In genomic region chr12:112121780-112122565, GRCh38 we compare ENCODE assay signal across 9 cellular contexts. TPM values are rescaled to one million over a fixed set of nuclear protein-coding genes. Genes with fewer than 3 reads are reported as not detected.
DNase-seq lines count a peak whose midpoint lies in the region; ATAC-seq, FAIRE-seq and TF ChIP-seq lines count a peak whose summit lies in the region.
"Had no signal": no experiment of that assay in that cellular context is flagged by ENCODE, and none has a peak within 500 bp of the region (broad histone marks: within the 10 kb centered on the region; RNA-seq: fewer than 3 reads in every experiment).

No MANE protein-coding gene starts in this region.

- H3K23ac ChIP-seq in H1 (ENCODE audit: insufficient read length) (no peak overlapping the region), mesendoderm (ENCODE audit: low read length) (no peak overlapping the region)

- H2BK5ac ChIP-seq in H1 (ENCODE audit: low read depth, low read length) (no peak overlapping the region), mesendoderm (ENCODE audit: low read length) (no peak overlapping the region)

- DNase-seq in activated effector memory CD4-positive, alpha-beta T cell treated with anti-CD3 and anti-CD28 coated beads, Interleukin-2, amount 50 U/mL, for 16 hours, result peak; percentile 33
- no peak for DNase-seq in activated effector memory CD4-positive, alpha-beta T cell treated with Interleukin-2 at 50 U/mL for 16 hours
- no peak for DNase-seq in H1 (ENCODE audit: low read depth in 1 of 2, low spot score in 2 of 2)
- DNase-seq in mesendoderm, result peak; percentile 48
- peak in 1 of 2 donors; percentile 94 for DNase-seq in vagina (ENCODE audit: extremely low spot score in 2 of 2)
- no peak for DNase-seq in GM12891 (ENCODE audit: insufficient read length, low spot score)
- no peak for DNase-seq in NCI-H1436 treated with DMSO at 0.1 percent for 48 hours (lab: John Stamatoyannopoulos, UW)

- no peak overlapping the region for H3K4me3 ChIP-seq in H1 (ENCODE audit: extremely low read depth in 1 of 4, insufficient read depth in 2 of 4, low read depth in 3 of 4, low read length in 4 of 4)
- no peak overlapping the region for H3K4me3 ChIP-seq in mesendoderm (ENCODE audit: low read length)
- H3K4me3 ChIP-seq in vagina, result no peak overlapping the region
- H3K4me3 ChIP-seq: BLaER1 treated with 17β-estradiol and CSF1 and Interleukin-3, amounts not matched to agents 10 nM and 100 nM had no signal

- H3K4me1 ChIP-seq in H1 (replicated peaks in 1 of 4; ENCODE audit: control insufficient read depth in 3 of 4, insufficient read depth in 4 of 4, low read length in 3 of 4) (peaks cover 0 to 4% (median 1%) of the 10 kb centered on the region in 4 experiments; a peak in 4 of 7 replicates), mesendoderm (ENCODE audit: control insufficient read depth, low read depth, low read length) (peaks cover 3% of the 10 kb centered on the region), vagina (peaks cover 26% of the 10 kb centered on the region)

- H4K8ac ChIP-seq in H1 (ENCODE audit: extremely low read depth, insufficient read depth, low read length), result peak overlapping the region; percentile 35; the same call in 1 of the 2 replicates
- H4K8ac ChIP-seq in mesendoderm (ENCODE audit: low read depth, low read length), result no peak overlapping the region

- H4K5ac ChIP-seq in H1 (ENCODE audit: insufficient read length, low read depth, low read length) (no peak overlapping the region), mesendoderm (ENCODE audit: low read length) (no peak overlapping the region)

- H2AFZ ChIP-seq in H1 (ENCODE audit: low read length), result peak overlapping the region; percentile 28; the same call in 1 of the 2 replicates

- no peak overlapping the region for H3K56ac ChIP-seq in H1 (replicated peaks; ENCODE audit: insufficient read length, low read depth, low read length)
- peak overlapping the region; percentile 18 for H3K56ac ChIP-seq in mesendoderm (ENCODE audit: low read length)

- H2BK20ac ChIP-seq in H1 (ENCODE audit: low read length), result no peak overlapping the region

- no peak overlapping the region for H4K91ac ChIP-seq in H1 (replicated peaks; ENCODE audit: insufficient read length, low read length)

- H2BK12ac ChIP-seq in H1 (ENCODE audit: low read depth, low read length), result peak overlapping the region; percentile 93; the same call in 1 of the 2 replicates

- H3K9me3 ChIP-seq in H1 (ENCODE audit: insufficient read depth in 2 of 2, low read depth in 1 of 2, low read length in 1 of 2) (no peaks in the 10 kb centered on the region), vagina (no peaks in the 10 kb centered on the region)
- H3K9me3 ChIP-seq: BLaER1 treated with 17β-estradiol and CSF1 and Interleukin-3, amounts not matched to agents 10 nM and 100 nM had no signal

- no peak for FAIRE-seq in H1 (lab: Jason Lieb, UNC)
- FAIRE-seq in GM12891 (lab: Jason Lieb, UNC), result no peak

- H3K27ac ChIP-seq in H1 (ENCODE audit: low read depth, low read length) (no peak overlapping the region), mesendoderm (ENCODE audit: low read depth, low read length) (no peak overlapping the region), vagina (peak overlapping the region; percentile 56)
- H3K27ac ChIP-seq: BLaER1 treated with 17β-estradiol and CSF1 and Interleukin-3, amounts not matched to agents 10 nM and 100 nM had no signal

- peaks cover 4% of the 10 kb centered on the region; the same call in 1 of the 2 replicates for H3K23me2 ChIP-seq in H1 (ENCODE audit: low read depth, low read length)

- H3K4ac ChIP-seq in H1 (replicated peaks; ENCODE audit: insufficient read length, low read depth, low read length), result no peak overlapping the region
- H3K4ac ChIP-seq in mesendoderm (ENCODE audit: low read depth, low read length), result no peak overlapping the region

- H3K9ac ChIP-seq in H1 (replicated peaks in 1 of 4; ENCODE audit: extremely low read depth in 1 of 4, low read depth in 3 of 4, low read length in 3 of 4) (no peak overlapping the region; a peak in 1 of 7 replicates), mesendoderm (ENCODE audit: low read length) (no peak overlapping the region)
- H3K9ac ChIP-seq: BLaER1 treated with 17β-estradiol and CSF1 and Interleukin-3, amounts not matched to agents 10 nM and 100 nM had no signal

- no peak for ATAC-seq in HG03457 (IDR thresholded peaks at IDR 0.05; ENCODE audit: unreplicated experiment)

- H3K18ac ChIP-seq in H1 (ENCODE audit: extremely low read depth, low read length), result no peak overlapping the region; the same call in 1 of the 2 replicates
- no peak overlapping the region for H3K18ac ChIP-seq in mesendoderm (ENCODE audit: low read length)

- H3K27me3 ChIP-seq in H1 (replicated peaks in 1 of 4; ENCODE audit: control insufficient read depth in 3 of 4, extremely low read depth in 1 of 4, insufficient read depth in 3 of 4, low read length in 3 of 4) (no peaks in the 10 kb centered on the region), mesendoderm (ENCODE audit: insufficient read depth, low read length, poor library complexity) (no peaks in the 10 kb centered on the region), vagina (no peaks in the 10 kb centered on the region)
- H3K27me3 ChIP-seq: BLaER1 treated with 17β-estradiol and CSF1 and Interleukin-3, amounts not matched to agents 10 nM and 100 nM had no signal

- intact Hi-C loops in vagina (cut with DNase I), result no loop called here

- no peak for TF ChIP-seq RAD21 in H1 (IDR thresholded peaks at IDR 0.05 in 1 of 2, conservative IDR thresholded peaks at IDR 0.05 in 1 of 2; ENCODE audit: low read depth in 2 of 2, low read length in 2 of 2)

- H3K36me3 ChIP-seq in H1 (ENCODE audit: control insufficient read depth in 2 of 4, insufficient read depth in 4 of 4, low read length in 3 of 4), result no peaks in the 10 kb centered on the region
- H3K36me3 ChIP-seq in mesendoderm (ENCODE audit: control insufficient read depth, insufficient read depth, low read length), result no peaks in the 10 kb centered on the region
- no peaks in the 10 kb centered on the region for H3K36me3 ChIP-seq in vagina
- H3K36me3 ChIP-seq: BLaER1 treated with 17β-estradiol and CSF1 and Interleukin-3, amounts not matched to agents 10 nM and 100 nM had no signal

- H2BK120ac ChIP-seq in H1 (replicated peaks; ENCODE audit: low read depth, low read length) (no peak overlapping the region), mesendoderm (ENCODE audit: low read depth, low read length) (no peak overlapping the region)

- POLR2A ChIA-PET in H1 (lab: Charles Lee; ENCODE audit: partially characterized antibody), result interaction anchor here (8.1 kb wide), 1 partner anchor 16 kb away, joined by 90 read pairs; the partner anchor contains the start of gene NAA25

- H3K4me2 ChIP-seq in H1 (ENCODE audit: insufficient read depth in 1 of 2, low read depth in 2 of 2, low read length in 2 of 2) (no peak overlapping the region), mesendoderm (ENCODE audit: low read length) (no peak overlapping the region)
- H3K4me2 ChIP-seq: BLaER1 treated with 17β-estradiol and CSF1 and Interleukin-3, amounts not matched to agents 10 nM and 100 nM had no signal

- TF ChIP-seq POLR2A in H1 (IDR thresholded peaks at IDR 0.05; ENCODE audit: control extremely low read depth in 1 of 2, low read depth in 2 of 2, low read length in 2 of 2) (no peak), vagina (IDR thresholded peaks at IDR 0.05) (no peak), GM12891 (IDR thresholded peaks at IDR 0.05; ENCODE audit: low read depth, low read length) (no peak)

- H2AK5ac ChIP-seq in H1 (ENCODE audit: low read depth, low read length), result no peak overlapping the region
- no peak overlapping the region for H2AK5ac ChIP-seq in mesendoderm (ENCODE audit: low read length)

- H3K79me2 ChIP-seq in H1 (ENCODE audit: control insufficient read depth in 1 of 2, insufficient read depth in 2 of 2, low read length in 2 of 2), result 0 out of 4 replicates have a peak, but pooled peaks cover 0 to 5% of the 10 kb centered on the region in 2 experiments
- H3K79me2 ChIP-seq in mesendoderm (ENCODE audit: control insufficient read depth, insufficient read depth, low read length), result no peaks in the 10 kb centered on the region

- 86% methylated on average over 11 of the region's 11 CpGs; no CpG with 5 or more reads in 1 of the 2 experiments for WGBS in H1 (ENCODE audit: extremely low coverage in 1 of 2, insufficient coverage in 1 of 2, insufficient read length in 1 of 2, insufficient replicate concordance in 2 of 2, low coverage in 1 of 2, low lambda C conversion rate in 2 of 2, missing lambda C conversion rate in 1 of 2), 2 experiments
- no CpG with 5 or more reads among the region's 11 CpGs for WGBS in mesendoderm (ENCODE audit: extremely low coverage, insufficient coverage, low lambda C conversion rate)

- no peak for TF ChIP-seq EP300 in H1 (IDR thresholded peaks at IDR 0.05; ENCODE audit: borderline replicate concordance in 1 of 2, low read depth in 2 of 2, low read length in 2 of 2)

- CTCF ChIA-PET in H1 (lab: Charles Lee; ENCODE audit: partially characterized antibody), result interaction anchor here (0.6 kb wide), 1 partner anchor 9 kb away, joined by 3 read pairs; no protein-coding TSS in a partner anchor

- no peak for TF ChIP-seq CTCF in H1 (IDR thresholded peaks at IDR 0.05; ENCODE audit: control extremely low read depth in 1 of 3, insufficient read depth in 1 of 3, low read depth in 1 of 3, low read length in 3 of 3)
- no peak for TF ChIP-seq CTCF in vagina (IDR thresholded peaks at IDR 0.05)

- no peak overlapping the region for H3K14ac ChIP-seq in H1 (ENCODE audit: insufficient read length)

- H2BK15ac ChIP-seq in H1 (ENCODE audit: low read length) (no peak overlapping the region), mesendoderm (replicated peaks; ENCODE audit: low read depth) (no peak overlapping the region)

- peaks cover 2% of the 10 kb centered on the region in 2 experiments for H4K20me1 ChIP-seq in H1 (replicated peaks in 1 of 2; ENCODE audit: control insufficient read depth in 1 of 2, insufficient read depth in 2 of 2, low read length in 2 of 2)

- no peaks in the 10 kb centered on the region for H3K79me1 ChIP-seq in H1 (ENCODE audit: low read depth, low read length)
- peaks cover 1% of the 10 kb centered on the region for H3K79me1 ChIP-seq in mesendoderm (ENCODE audit: low read length)

RNA-seq across cellular contexts. Expression of gene TRAFD1, which starts 3.4 kb away (rescaled TPM):
- total RNA-seq in H1 (2021; fragmentation: NEBNext Ultra II Directional; extraction: Animal tissue kit (Norgen Biotek cat#: 25700)), result 33.1 and 36.3 TPM in 2 replicates
- polyA plus RNA-seq in H1 (2011; rRNA removed), result 16.1 and 18.1 TPM in 2 replicates
- polyA plus RNA-seq in H1 (2011; cell fraction: cytosol; rRNA removed), result 24.2 TPM
- polyA plus RNA-seq in H1 (2011; cell fraction: nucleus; rRNA removed), result 20.6 TPM
- 28.4 to 33.5 TPM (median 31.0 TPM) in 4 replicates for polyA plus RNA-seq in H1 (2012, experiment 1 of 2)
- polyA plus RNA-seq in H1 (2012, experiment 2 of 2), result 25.2 TPM
- polyA plus RNA-seq in H1 (2013, experiment 1 of 2), result 17.9 TPM
- 16.1 TPM for polyA plus RNA-seq in H1 (2013, experiment 2 of 2)
- polyA minus RNA-seq in H1 (2011; rRNA and poly(A)+ RNA removed), result 28.5 and 32.7 TPM in 2 replicates
- 10.0 TPM for polyA minus RNA-seq in H1 (2011; cell fraction: cytosol; rRNA and poly(A)+ RNA removed)
- polyA minus RNA-seq in H1 (2011; cell fraction: nucleus; rRNA and poly(A)+ RNA removed), result 11.2 TPM
- polyA plus RNA-seq in mesendoderm (2013, experiment 1 of 2), result 16.1 TPM
- polyA plus RNA-seq in mesendoderm (2013, experiment 2 of 2), result 15.8 TPM
- 36.8 TPM for total RNA-seq in vagina
- polyA plus RNA-seq in GM12891 (2012; ENCODE audit: low read depth, missing spikeins), result 42.5 TPM

RNA-seq across cellular contexts. Expression of gene NAA25, which starts 13.4 kb away (rescaled TPM):
- 53.4 and 60.3 TPM in 2 replicates for total RNA-seq in H1 (2021; fragmentation: NEBNext Ultra II Directional; extraction: Animal tissue kit (Norgen Biotek cat#: 25700))
- 7.8 and 10.8 TPM in 2 replicates for polyA plus RNA-seq in H1 (2011; rRNA removed)
- polyA plus RNA-seq in H1 (2011; cell fraction: cytosol; rRNA removed), result 12.5 TPM
- polyA plus RNA-seq in H1 (2011; cell fraction: nucleus; rRNA removed), result 16.0 TPM
- polyA plus RNA-seq in H1 (2012, experiment 1 of 2), result 14.9 to 27.3 TPM (median 18.9 TPM) in 4 replicates
- 1.5 TPM for polyA plus RNA-seq in H1 (2012, experiment 2 of 2)
- 35.0 TPM for polyA plus RNA-seq in H1 (2013, experiment 1 of 2)
- polyA plus RNA-seq in H1 (2013, experiment 2 of 2), result 39.9 TPM
- polyA minus RNA-seq in H1 (2011; rRNA and poly(A)+ RNA removed), result 69.8 and 95.8 TPM in 2 replicates
- polyA minus RNA-seq in H1 (2011; cell fraction: cytosol; rRNA and poly(A)+ RNA removed), result 23.3 TPM
- 38.6 TPM for polyA minus RNA-seq in H1 (2011; cell fraction: nucleus; rRNA and poly(A)+ RNA removed)
- polyA plus RNA-seq in mesendoderm (2013, experiment 1 of 2), result 34.2 TPM
- 38.0 TPM for polyA plus RNA-seq in mesendoderm (2013, experiment 2 of 2)
- 24.1 TPM for total RNA-seq in vagina
- 6.6 TPM for polyA plus RNA-seq in GM12891 (2012; ENCODE audit: low read depth, missing spikeins)

Comparison
In these comparisons a context has a peak if more than half of its experiments do, and no peak if none do; other contexts are left out.
1. DNase-seq: peak in activated effector memory CD4-positive, alpha-beta T cell treated with anti-CD3 and anti-CD28 coated beads, Interleukin-2, amount 50 U/mL, for 16 hours (single experiment) and mesendoderm (single experiment); none in activated effector memory CD4-positive, alpha-beta T cell treated with Interleukin-2 at 50 U/mL for 16 hours (single experiment), H1 (0 of 2), GM12891 (single experiment) and NCI-H1436 treated with DMSO at 0.1 percent for 48 hours (single experiment).